ENCODE assay signal across 15 cellular contexts in the genomic region with DNA sequence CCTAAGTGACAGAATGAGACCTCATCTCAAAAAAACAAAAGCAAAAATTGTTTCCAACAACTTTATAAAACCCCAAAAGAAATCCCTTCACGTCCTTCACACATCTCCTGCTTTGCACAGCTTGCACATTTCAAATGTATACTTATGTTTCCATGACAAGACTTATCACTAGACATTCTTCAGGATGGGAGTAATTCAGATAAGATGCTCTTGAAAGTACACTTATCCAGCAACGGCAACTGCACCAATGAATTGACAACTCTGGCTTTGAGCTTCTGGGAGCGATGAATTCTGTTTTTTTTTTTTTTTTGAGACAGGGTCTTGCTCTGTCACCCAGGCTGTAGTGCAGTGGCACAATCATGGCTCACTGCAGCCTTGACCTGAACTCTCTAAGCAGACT. TPM values are rescaled to one million over a fixed set of nuclear protein-coding genes. Genes with fewer than 3 reads are reported as not detected.
DNase-seq lines count a peak whose midpoint lies in the region; ATAC-seq and TF ChIP-seq lines count a peak whose summit lies in the region.
"Had no signal": no experiment of that assay in that cellular context is flagged by ENCODE, and none has a peak within 500 bp of the region (broad histone marks: within the 10 kb centered on the region; RNA-seq: fewer than 3 reads in every experiment).

No MANE protein-coding gene starts in this region.

- H3K9me3 ChIP-seq in IMR-90 (ENCODE audit: control insufficient read depth, insufficient read depth, low read length) = no peaks in the 10 kb centered on the region
- H3K9me3 ChIP-seq in left lung = no peaks in the 10 kb centered on the region
- H3K9me3 ChIP-seq: A549, BE2C, HAP-1 had no signal

- TF ChIP-seq RAD21 in IMR-90 (IDR thresholded peaks at IDR 0.05; ENCODE audit: low read length) = no peak

- H3K4me1 ChIP-seq in IMR-90 (ENCODE audit: control insufficient read depth, insufficient read depth, low read length) = peaks cover 10% of the 10 kb centered on the region
- H3K4me1 ChIP-seq in left lung = peaks cover 0 to 6% of the 10 kb centered on the region in 2 donors
- H3K4me1 ChIP-seq: BE2C, HAP-1 had no signal

- no peak overlapping the region for H2BK20ac ChIP-seq in IMR-90 (ENCODE audit: low read depth, low read length)

- H3K4me3 ChIP-seq in IMR-90 (ENCODE audit: insufficient read depth, low read depth, low read length) (no peak overlapping the region), fibroblast of pulmonary artery (replicated peaks; ENCODE audit: low read depth, low read length) (no peak overlapping the region), left lung (no peak overlapping the region)
- H3K4me3 ChIP-seq: A549, HAP-1 had no signal

- no peak overlapping the region for H2BK5ac ChIP-seq in IMR-90 (ENCODE audit: low read depth, low read length, poor library complexity, severe bottlenecking)

- no peak overlapping the region for H2AFZ ChIP-seq in IMR-90 (replicated peaks; ENCODE audit: low read length, poor library complexity)

- H2BK15ac ChIP-seq in IMR-90 (ENCODE audit: low read depth, low read length) = no peak overlapping the region

- H4K8ac ChIP-seq in IMR-90 (ENCODE audit: low read depth in 2 of 2, low read length in 2 of 2) = no peak overlapping the region

- H3K9me1 ChIP-seq in IMR-90 (ENCODE audit: insufficient read depth, low read length) = peaks cover 9% of the 10 kb centered on the region

- H4K91ac ChIP-seq in IMR-90 (ENCODE audit: insufficient read depth, low read depth, low read length) = no peak overlapping the region

- no peak overlapping the region for H3K9ac ChIP-seq in IMR-90 (ENCODE audit: low read depth, low read length)

- no peak overlapping the region for H3K4me3 Mint-ChIP-seq in WTC11
- H3K4me3 Mint-ChIP-seq: CD8-positive, alpha-beta T cell had no signal

- no peak overlapping the region for H3K27ac ChIP-seq in IMR-90 (ENCODE audit: insufficient read depth, low read length)
- no peak overlapping the region for H3K27ac ChIP-seq in left lung
- H3K27ac ChIP-seq: A549, C4-2B, HL-60 had no signal

- H3K36me3 ChIP-seq in IMR-90 (ENCODE audit: control insufficient read depth, insufficient read depth, low read length) = peaks cover 20% of the 10 kb centered on the region
- H3K36me3 ChIP-seq in left lung = peaks cover 0 to 86% of the 10 kb centered on the region in 2 donors

- H2AK5ac ChIP-seq in IMR-90 (ENCODE audit: low read depth, low read length) = no peak overlapping the region

- H3K14ac ChIP-seq in IMR-90 (replicated peaks; ENCODE audit: low read depth, low read length) = no peak overlapping the region

- POLR2A ChIA-PET in IMR-90 (lab: Charles Lee; ENCODE audit: unreplicated experiment) (interaction anchor here (0.6 kb wide), 2 partner anchors 485 to 892 kb away, joined by 3 to 9 read pairs; no protein-coding TSS in a partner anchor), WTC11 (lab: Charles Lee) (interaction anchor here (0.5 to 0.7 kb wide), 2 partner anchors 70 to 1810 kb away, joined by 4 to 5 read pairs; no protein-coding TSS in a partner anchor)

- TF ChIP-seq CTCF in IMR-90 (conservative IDR thresholded peaks at IDR 0.05; ENCODE audit: low read depth, low read length) (no peak), WTC11 (IDR thresholded peaks at IDR 0.05) (no peak), fibroblast of pulmonary artery (IDR thresholded peaks at IDR 0.05; ENCODE audit: low read length, missing control alignments) (no peak), left lung (IDR thresholded peaks at IDR 0.05) (no peak)

- no peak overlapping the region for H3K56ac ChIP-seq in IMR-90 (ENCODE audit: extremely low read depth, insufficient read depth, low read length)

- no peaks in the 10 kb centered on the region for H3K27me3 Mint-ChIP-seq in WTC11 (ENCODE audit: low read depth)

- no peaks in the 10 kb centered on the region for H3K9me3 Mint-ChIP-seq in WTC11
- H3K9me3 Mint-ChIP-seq: CD8-positive, alpha-beta T cell had no signal

- H3K4me2 ChIP-seq in IMR-90 (ENCODE audit: low read depth, low read length) = no peak overlapping the region
- H3K4me2 ChIP-seq: A549 had no signal

- in situ Hi-C loops in IMR-90 (cut with MboI; ENCODE audit: low sequenced_read_pairs) = no loop called here

- CTCF ChIA-PET in IMR-90 (lab: Yijun Ruan, JAX) = interaction anchor here (0.6 to 1.1 kb wide), 4 partner anchors 8 to 27 kb away, joined by 3 to 5 read pairs (median 4); no protein-coding TSS in a partner anchor
- CTCF ChIA-PET in WTC11 (lab: Charles Lee) = interaction anchor here (1.1 kb wide), 1 partner anchor 240 kb away, joined by 6 read pairs; no protein-coding TSS in a partner anchor

- TF ChIP-seq POLR2A in IMR-90 (IDR thresholded peaks at IDR 0.05; ENCODE audit: low read depth, low read length) = no peak

- no CpG with 5 or more reads among the region's 3 CpGs for WGBS in IMR-90 (ENCODE audit: extremely low coverage in 2 of 2, insufficient read length in 1 of 2), 2 experiments

- intact Hi-C loops in IMR-90 (cut with micrococcal nuclease) = no loop called here
- intact Hi-C loops in left lung (cut with DNase I) = no loop called here

- no peak overlapping the region for H3K4ac ChIP-seq in IMR-90 (ENCODE audit: low read depth, low read length)

- no peak overlapping the region for H3K23ac ChIP-seq in IMR-90 (ENCODE audit: low read depth, low read length)

- dilution Hi-C loops in IMR-90 (cut with HindIII; ENCODE audit: low sequenced_read_pairs, unreplicated experiment) = no loop called here

- DNase-seq in IMR-90 (peak; percentile 40), WTC11 (ENCODE audit: low spot score) (no peak), fibroblast of pulmonary artery (ENCODE audit: low read depth) (peak; percentile 70), left lung (no peak), amygdala (lab: John Stamatoyannopoulos, UW) (no peak), iPS-NIHi7 (ENCODE audit: extremely low spot score) (no peak)
- DNase-seq in stimulated activated CD4-positive, alpha-beta T cell treated with anti-CD3 and anti-CD28 coated beads, Interleukin-15, amount 100 ng/mL, for 24 hours = no peak
- DNase-seq: BE2C; CD8-positive, alpha-beta T cell; COR-L47; GF-D8 had no signal

- no peak overlapping the region for H4K5ac ChIP-seq in IMR-90 (ENCODE audit: low read depth, low read length)

- no peak overlapping the region for H2AK9ac ChIP-seq in IMR-90 (replicated peaks; ENCODE audit: low read depth, low read length, poor library complexity)

- no peaks in the 10 kb centered on the region for H4K20me1 ChIP-seq in IMR-90 (ENCODE audit: insufficient read depth, low read length)

- no peaks in the 10 kb centered on the region for H3K27me3 ChIP-seq in IMR-90 (ENCODE audit: control insufficient read depth, insufficient read depth, low read length)
- H3K27me3 ChIP-seq in left lung = no peaks in the 10 kb centered on the region
- H3K27me3 ChIP-seq: BE2C had no signal

- BruUV-seq in IMR-90 (replicated peaks; lab: Mats Ljungman, UMichigan) = no TSS peak

- ATAC-seq in IMR-90 (ENCODE audit: low read depth) (no peak), WTC11 (no peak), left lung (peak; percentile 17)
- ATAC-seq: A549; CD8-positive, alpha-beta T cell had no signal

- H3K27ac Mint-ChIP-seq in WTC11 = peak overlapping the region; percentile 82; the same call in 1 of the 2 replicates
- H3K27ac Mint-ChIP-seq: CD8-positive, alpha-beta T cell had no signal

- no peak overlapping the region for H3K18ac ChIP-seq in IMR-90 (ENCODE audit: low read depth, low read length)

- peaks cover 0 to 9% of the 10 kb centered on the region in 2 experiments; a peak in 1 of 4 replicates for H3K79me1 ChIP-seq in IMR-90 (ENCODE audit: low read depth in 1 of 2, low read length in 2 of 2)

- no peaks in the 10 kb centered on the region for H3K4me1 Mint-ChIP-seq in WTC11

- peaks cover 81% of the 10 kb centered on the region for H3K36me3 Mint-ChIP-seq in WTC11

- no peak overlapping the region for H2BK120ac ChIP-seq in IMR-90 (ENCODE audit: low read depth, low read length)

TF ChIP-seq in IMR-90, 13 proteins besides CTCF, POLR2A, EP300 and RAD21:
- TF ChIP-seq MAFK (IDR thresholded peaks at IDR 0.05; ENCODE audit: low read depth, low read length) = peak; percentile 16; the same call in 1 of the 2 replicates
- TF ChIP-seq CHD1 (IDR thresholded peaks at IDR 0.05; ENCODE audit: low read depth, low read length) = no peak

TF ChIP-seq in WTC11, 78 proteins besides CTCF, POLR2A, EP300 and RAD21 (continues in another document):
- TF ChIP-seq, protein P1, sequence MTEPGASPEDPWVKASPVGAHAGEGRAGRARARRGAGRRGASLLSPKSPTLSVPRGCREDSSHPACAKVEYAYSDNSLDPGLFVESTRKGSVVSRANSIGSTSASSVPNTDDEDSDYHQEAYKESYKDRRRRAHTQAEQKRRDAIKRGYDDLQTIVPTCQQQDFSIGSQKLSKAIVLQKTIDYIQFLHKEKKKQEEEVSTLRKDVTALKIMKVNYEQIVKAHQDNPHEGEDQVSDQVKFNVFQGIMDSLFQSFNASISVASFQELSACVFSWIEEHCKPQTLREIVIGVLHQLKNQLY (CRISPR knock-in tag; IDR thresholded peaks at IDR 0.05) = no peak

RNA-seq across cellular contexts. Expression of a gene that starts 30.8 kb away (rescaled TPM):
- total RNA-seq in IMR-90 (2012; rRNA removed) = 0.72 and 1.4 TPM in 2 replicates
- 0.14 and 0.21 TPM in 2 replicates for polyA plus RNA-seq in IMR-90 (2012; rRNA removed)
- polyA plus RNA-seq in IMR-90 (2012; cell fraction: cytosol; rRNA removed) = 0.03 TPM in 2 replicates
- polyA plus RNA-seq in IMR-90 (2012; cell fraction: nucleus; rRNA removed; ENCODE audit: low replicate concordance) = 0.01 and 0.10 TPM in 2 replicates
- 2.8 to 3.0 TPM (median 3.0 TPM) in 3 replicates for total RNA-seq in WTC11 (2021)
- 1 to 10 TPM; 1.7 to 2.9 TPM for total RNA-seq in left lung

RNA-seq across cellular contexts. Expression of a gene that starts 46.4 kb away (rescaled TPM):
- total RNA-seq in IMR-90 (2012; rRNA removed) = 59.7 and 64.9 TPM in 2 replicates
- polyA plus RNA-seq in IMR-90 (2012; rRNA removed) = 30.4 and 32.2 TPM in 2 replicates
- 12.3 and 13.6 TPM in 2 replicates for polyA plus RNA-seq in IMR-90 (2012; cell fraction: cytosol; rRNA removed)
- 14.8 and 40.8 TPM in 2 replicates for polyA plus RNA-seq in IMR-90 (2012; cell fraction: nucleus; rRNA removed; ENCODE audit: low replicate concordance)
- total RNA-seq in WTC11 (2021) = 224 to 229 TPM (median 226 TPM) in 3 replicates
- 10 to 100 TPM; 51.7 to 69.6 TPM for total RNA-seq in left lung

Comparison
In these comparisons a context has a peak if more than half of its experiments do, and no peak if none do; other contexts are left out.
1. DNase-seq: peak in IMR-90 (single experiment) and fibroblast of pulmonary artery (single experiment); none in WTC11 (single experiment), left lung (0 of 2), amygdala (0 of 56), stimulated activated CD4-positive, alpha-beta T cell treated with anti-CD3 and anti-CD28 coated beads, Interleukin-15, amount 100 ng/mL, for 24 hours (single experiment) and iPS-NIHi7 (single experiment).